ENCODE assay signal across 29 cellular contexts in the genomic region with DNA sequence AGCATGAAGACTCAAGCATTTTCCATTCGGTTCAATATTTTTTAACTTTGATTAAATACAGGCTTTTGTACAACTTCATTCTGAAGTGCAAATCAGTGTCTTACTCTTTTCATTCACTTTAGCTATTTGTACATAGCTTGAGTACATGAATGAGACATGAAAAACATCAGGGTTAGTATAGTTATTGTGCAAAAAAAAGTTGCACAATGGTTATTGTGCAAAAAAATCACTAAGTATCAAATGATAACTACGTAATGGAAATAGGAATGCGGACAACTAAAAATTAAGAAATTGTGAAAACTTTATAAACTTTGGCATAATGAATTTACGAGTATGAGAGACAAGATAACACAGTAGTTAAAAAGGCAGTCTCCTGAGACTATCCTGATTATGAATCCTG.
DNase-seq lines count a peak whose midpoint lies in the region; ATAC-seq, FAIRE-seq and TF ChIP-seq lines count a peak whose summit lies in the region.
"Had no signal": no experiment of that assay in that cellular context is flagged by ENCODE, and none has a peak within 500 bp of the region (broad histone marks: within the 10 kb centered on the region; RNA-seq: fewer than 3 reads in every experiment).

No MANE protein-coding gene starts in this region.

- intact Hi-C loops in HepG2 (cut with micrococcal nuclease; ENCODE audit: unreplicated experiment) (no loop called here), right lobe of liver (cut with DNase I) (no loop called here), IMR-90 (cut with micrococcal nuclease) (no loop called here), K562 (cut with micrococcal nuclease) (no loop called here)

- DNase-seq in HepG2 (ENCODE audit: low spot score) (no peak), right lobe of liver (no peak), IMR-90 (no peak), K562 (ENCODE audit: extremely low read depth in 1 of 4, low spot score in 3 of 4) (no peak), neural crest cell (ENCODE audit: low read depth, low spot score) (no peak), hepatic stellate cell (ENCODE audit: low spot score) (no peak), hepatocyte (ENCODE audit: low spot score) (no peak)
- DNase-seq: 8988T; ACHN; BE2C; C1 segment of cervical spinal cord; CD4-positive, alpha-beta memory T cell; CD4-positive, CD25-positive, alpha-beta regulatory T cell; CD8-positive, alpha-beta memory T cell; COR-L47; DMS 273 treated with DMSO at 0.1 percent for 48 hours; DMS153; DMS53; DMS79; DND-41; EL; GDM1 had no signal

- peak overlapping the region; percentile 4 for H3K27ac Mint-ChIP-seq in neural crest cell (ENCODE audit: unreplicated experiment)
- H3K27ac Mint-ChIP-seq: CD14-positive monocyte; CD4-positive, alpha-beta memory T cell; CD4-positive, CD25-positive, alpha-beta regulatory T cell; CD8-positive, alpha-beta memory T cell had no signal

- H3K4me3 ChIP-seq in HepG2 (replicated peaks in 1 of 3; ENCODE audit: insufficient read depth in 1 of 3, low read depth in 2 of 3, low read length in 3 of 3): no peak overlapping the region
- H3K4me3 ChIP-seq in right lobe of liver: no peak overlapping the region
- no peak overlapping the region for H3K4me3 ChIP-seq in IMR-90 (ENCODE audit: insufficient read depth, low read depth, low read length)
- no peak overlapping the region for H3K4me3 ChIP-seq in K562
- no peak overlapping the region for H3K4me3 ChIP-seq in hepatocyte
- H3K4me3 ChIP-seq: BLaER1, GM12878 had no signal

- no peaks in the 10 kb centered on the region for H3K36me3 ChIP-seq in HepG2 (replicated peaks in 1 of 2; ENCODE audit: control insufficient read depth in 1 of 2, insufficient read depth in 2 of 2, low read length in 2 of 2)
- H3K36me3 ChIP-seq in right lobe of liver: no peaks in the 10 kb centered on the region
- H3K36me3 ChIP-seq in IMR-90 (ENCODE audit: control insufficient read depth, insufficient read depth, low read length): no peaks in the 10 kb centered on the region
- no peaks in the 10 kb centered on the region for H3K36me3 ChIP-seq in K562 (ENCODE audit: control insufficient read depth, insufficient read depth, low read length)
- H3K36me3 ChIP-seq in hepatocyte (replicated peaks; ENCODE audit: insufficient read depth, low read depth): no peaks in the 10 kb centered on the region
- H3K36me3 ChIP-seq: BE2C, BLaER1 had no signal

- no peaks in the 10 kb centered on the region for H3K9me2 ChIP-seq in hepatocyte (replicated peaks; ENCODE audit: insufficient read depth)

- no peak overlapping the region for H2AFZ ChIP-seq in HepG2 (ENCODE audit: low read length)
- no peak overlapping the region for H2AFZ ChIP-seq in IMR-90 (replicated peaks; ENCODE audit: low read length, poor library complexity)
- H2AFZ ChIP-seq in K562 (ENCODE audit: low read depth, low read length): no peak overlapping the region
- no peak overlapping the region for H2AFZ ChIP-seq in hepatocyte

- H3K9me3 ChIP-seq in HepG2 (ENCODE audit: low read length) (no peaks in the 10 kb centered on the region), right lobe of liver (no peaks in the 10 kb centered on the region), IMR-90 (ENCODE audit: control insufficient read depth, insufficient read depth, low read length) (no peaks in the 10 kb centered on the region), K562 (replicated peaks; ENCODE audit: control insufficient read depth, insufficient read depth, low read depth, low read length) (no peaks in the 10 kb centered on the region), hepatocyte (ENCODE audit: low read depth) (no peaks in the 10 kb centered on the region)
- H3K9me3 ChIP-seq: BE2C, BLaER1 had no signal

- no peaks in the 10 kb centered on the region for H3K36me3 Mint-ChIP-seq in neural crest cell (ENCODE audit: low read depth)
- H3K36me3 Mint-ChIP-seq: CD14-positive monocyte; CD4-positive, alpha-beta memory T cell; CD4-positive, CD25-positive, alpha-beta regulatory T cell had no signal

- H3K4me2 ChIP-seq in HepG2 (ENCODE audit: low read depth, low read length): no peak overlapping the region
- no peak overlapping the region for H3K4me2 ChIP-seq in IMR-90 (ENCODE audit: low read depth, low read length)
- no peak overlapping the region for H3K4me2 ChIP-seq in K562 (ENCODE audit: insufficient read depth, low read length)
- H3K4me2 ChIP-seq in hepatocyte: no peak overlapping the region
- H3K4me2 ChIP-seq: BLaER1 had no signal

- no peak overlapping the region for H2AK9ac ChIP-seq in IMR-90 (replicated peaks; ENCODE audit: low read depth, low read length, poor library complexity)

- TF ChIP-seq RAD21 in HepG2 (CRISPR knock-in tag; IDR thresholded peaks at IDR 0.05) (no peak), IMR-90 (IDR thresholded peaks at IDR 0.05; ENCODE audit: low read length) (no peak), K562 (CRISPR knock-in tag; conservative IDR thresholded peaks at IDR 0.05 in 1 of 2, IDR thresholded peaks at IDR 0.05 in 1 of 2) (no peak)

- no peak overlapping the region for H3K14ac ChIP-seq in IMR-90 (replicated peaks; ENCODE audit: low read depth, low read length)

- dilution Hi-C loops in IMR-90 (cut with HindIII; ENCODE audit: low sequenced_read_pairs, unreplicated experiment): no loop called here

- H3K4me1 ChIP-seq in HepG2 (ENCODE audit: insufficient read depth, low read length) (peaks cover 10% of the 10 kb centered on the region), right lobe of liver (no peaks in the 10 kb centered on the region), IMR-90 (ENCODE audit: control insufficient read depth, insufficient read depth, low read length) (no peaks in the 10 kb centered on the region), K562 (replicated peaks in 1 of 2; ENCODE audit: control insufficient read depth in 2 of 2, insufficient read depth in 2 of 2, low read length in 2 of 2) (no peaks in the 10 kb centered on the region; a peak in 1 of 5 replicates), hepatocyte (ENCODE audit: insufficient read depth) (no peaks in the 10 kb centered on the region)
- H3K4me1 ChIP-seq: BE2C, BLaER1 had no signal

- CTCF ChIA-PET in HepG2 (lab: Yijun Ruan, JAX; ENCODE audit: low intra/inter-chr PET ratio, low total read pairs) (no interaction called here), IMR-90 (lab: Yijun Ruan, JAX) (no interaction called here), K562 (lab: Yijun Ruan, JAX; ENCODE audit: low intra/inter-chr PET ratio) (no interaction called here)

- no peak overlapping the region for H2BK5ac ChIP-seq in IMR-90 (ENCODE audit: low read depth, low read length, poor library complexity, severe bottlenecking)

- no peak for ATAC-seq in HepG2
- ATAC-seq in right lobe of liver: no peak
- no peak for ATAC-seq in IMR-90 (ENCODE audit: low read depth)
- ATAC-seq in K562: no peak
- ATAC-seq in HG02759 (IDR thresholded peaks at IDR 0.05; ENCODE audit: unreplicated experiment): no peak
- ATAC-seq: GM12878 had no signal

- no peaks in the 10 kb centered on the region for H3K9me1 ChIP-seq in IMR-90 (ENCODE audit: insufficient read depth, low read length)
- no peaks in the 10 kb centered on the region for H3K9me1 ChIP-seq in K562 (ENCODE audit: control insufficient read depth, insufficient read depth, low read length)

- BruUV-seq in HepG2 (replicated peaks; lab: Mats Ljungman, UMichigan): no TSS peak
- no TSS peak for BruUV-seq in IMR-90 (replicated peaks; lab: Mats Ljungman, UMichigan)
- no TSS peak for BruUV-seq in K562 (replicated peaks; lab: Mats Ljungman, UMichigan)

- H3K27me3 Mint-ChIP-seq in neural crest cell (ENCODE audit: low read depth): no peaks in the 10 kb centered on the region
- H3K27me3 Mint-ChIP-seq: CD4-positive, CD25-positive, alpha-beta regulatory T cell had no signal

- POLR2A ChIA-PET in HepG2 (lab: Yijun Ruan, JAX): no interaction called here
- POLR2A ChIA-PET in IMR-90 (lab: Charles Lee; ENCODE audit: unreplicated experiment): no interaction called here
- POLR2A ChIA-PET in K562 (lab: Yijun Ruan, JAX): no interaction called here

- no peak overlapping the region for H4K8ac ChIP-seq in IMR-90 (ENCODE audit: low read depth in 2 of 2, low read length in 2 of 2)

- no peaks in the 10 kb centered on the region for H3K79me1 ChIP-seq in IMR-90 (ENCODE audit: low read depth in 1 of 2, low read length in 2 of 2)

- FAIRE-seq in HepG2 (lab: Jason Lieb, UNC): no peak
- no peak for FAIRE-seq in K562 (lab: Jason Lieb, UNC)
- FAIRE-seq: A204.1, GM12878, GM12892, GM18507 had no signal

- no peak overlapping the region for H2BK120ac ChIP-seq in IMR-90 (ENCODE audit: low read depth, low read length)

- H3K27ac ChIP-seq in HepG2 (ENCODE audit: extremely low read length, insufficient read depth, low read length) (no peak overlapping the region), right lobe of liver (no peak overlapping the region), IMR-90 (ENCODE audit: insufficient read depth, low read length) (no peak overlapping the region), K562 (ENCODE audit: extremely low read depth, low read depth, low read length) (no peak overlapping the region), hepatocyte (no peak overlapping the region)
- H3K27ac ChIP-seq: BLaER1 had no signal

- no peak overlapping the region for H2BK15ac ChIP-seq in IMR-90 (ENCODE audit: low read depth, low read length)

- H3K79me2 ChIP-seq in HepG2 (ENCODE audit: insufficient read depth, low read length) (no peaks in the 10 kb centered on the region), K562 (ENCODE audit: control insufficient read depth, insufficient read depth, low read length) (no peaks in the 10 kb centered on the region), hepatocyte (no peaks in the 10 kb centered on the region)

- no peak for TF ChIP-seq EP300 in HepG2 (IDR thresholded peaks at IDR 0.05; ENCODE audit: low read depth in 2 of 2, low read length in 2 of 2)
- no peak for TF ChIP-seq EP300 in HepG2 (CRISPR knock-in tag; IDR thresholded peaks at IDR 0.05; ENCODE audit: borderline replicate concordance)
- no peak for TF ChIP-seq EP300 in K562 (IDR thresholded peaks at IDR 0.05; ENCODE audit: low read length)

- H2AK5ac ChIP-seq in IMR-90 (ENCODE audit: low read depth, low read length): no peak overlapping the region

- no peak overlapping the region for H3K4ac ChIP-seq in IMR-90 (ENCODE audit: low read depth, low read length)

- H3K27me3 ChIP-seq in HepG2 (ENCODE audit: control insufficient read depth in 1 of 2, insufficient read depth in 2 of 2, low read length in 2 of 2) (no peaks in the 10 kb centered on the region), right lobe of liver (no peaks in the 10 kb centered on the region), IMR-90 (ENCODE audit: control insufficient read depth, insufficient read depth, low read length) (no peaks in the 10 kb centered on the region), K562 (ENCODE audit: control insufficient read depth in 2 of 2, insufficient read depth in 2 of 2, low read length in 2 of 2) (no peaks in the 10 kb centered on the region), hepatocyte (no peaks in the 10 kb centered on the region)
- H3K27me3 ChIP-seq: BE2C, BLaER1 had no signal

- no peaks in the 10 kb centered on the region for H4K20me1 ChIP-seq in HepG2 (ENCODE audit: insufficient read depth, low read length)
- no peaks in the 10 kb centered on the region for H4K20me1 ChIP-seq in IMR-90 (ENCODE audit: insufficient read depth, low read length)
- no peaks in the 10 kb centered on the region for H4K20me1 ChIP-seq in K562 (replicated peaks; ENCODE audit: control insufficient read depth, insufficient read depth, low read length)
- no peaks in the 10 kb centered on the region for H4K20me1 ChIP-seq in hepatocyte (ENCODE audit: insufficient read depth, poor library complexity, severe bottlenecking)
- H4K20me1 ChIP-seq: BLaER1 had no signal

- H3K9me3 Mint-ChIP-seq in neural crest cell: peaks cover under 1% of the 10 kb centered on the region

- no peak overlapping the region for H2BK20ac ChIP-seq in IMR-90 (ENCODE audit: low read depth, low read length)

- no peak for TF ChIP-seq CTCF in HepG2 (CRISPR knock-in tag; IDR thresholded peaks at IDR 0.05)
- no peak for TF ChIP-seq CTCF in right lobe of liver (IDR thresholded peaks at IDR 0.05)
- TF ChIP-seq CTCF in IMR-90 (conservative IDR thresholded peaks at IDR 0.05; ENCODE audit: low read depth, low read length): no peak
- TF ChIP-seq CTCF in K562 (IDR thresholded peaks at IDR 0.05 in 2 of 3, conservative IDR thresholded peaks at IDR 0.05 in 1 of 3; ENCODE audit: insufficient read depth in 2 of 3, low read depth in 1 of 3, low read length in 3 of 3): no peak
- no peak for TF ChIP-seq CTCF in neural crest cell (conservative IDR thresholded peaks at IDR 0.05)
- no peak for TF ChIP-seq CTCF in hepatocyte (IDR thresholded peaks at IDR 0.05; ENCODE audit: poor library complexity)

- in situ Hi-C loops in HepG2 (cut with HindIII; ENCODE audit: extremely low pct_ligation_motif_present, low pct_unique_long_range_greater_than_20kb): no loop called here
- in situ Hi-C loops in IMR-90 (cut with MboI; ENCODE audit: low sequenced_read_pairs): no loop called here
- in situ Hi-C loops in K562 (cut with MboI): no loop called here

- H4K91ac ChIP-seq in IMR-90 (ENCODE audit: insufficient read depth, low read depth, low read length): no peak overlapping the region

- no peak overlapping the region for H3K9ac ChIP-seq in HepG2 (ENCODE audit: insufficient read depth, low read depth, low read length)
- no peak overlapping the region for H3K9ac ChIP-seq in IMR-90 (ENCODE audit: low read depth, low read length)
- H3K9ac ChIP-seq in K562 (ENCODE audit: insufficient read depth in 1 of 2, low read depth in 2 of 2, low read length in 2 of 2): no peak overlapping the region
- H3K9ac ChIP-seq: BLaER1 had no signal

- TF ChIP-seq POLR2A in HepG2 (IDR thresholded peaks at IDR 0.05; ENCODE audit: insufficient read depth in 1 of 2, low read depth in 2 of 2, low read length in 2 of 2) (no peak), right lobe of liver (IDR thresholded peaks at IDR 0.05) (no peak), IMR-90 (IDR thresholded peaks at IDR 0.05; ENCODE audit: low read depth, low read length) (no peak), K562 (conservative IDR thresholded peaks at IDR 0.05) (no peak)

- H3K56ac ChIP-seq in IMR-90 (ENCODE audit: extremely low read depth, insufficient read depth, low read length): no peak overlapping the region

- H3K4me3 Mint-ChIP-seq in neural crest cell: no peak overlapping the region
- H3K4me3 Mint-ChIP-seq: CD14-positive monocyte; CD4-positive, alpha-beta memory T cell; CD4-positive, CD25-positive, alpha-beta regulatory T cell; CD8-positive, alpha-beta memory T cell had no signal

- H3K23ac ChIP-seq in IMR-90 (ENCODE audit: low read depth, low read length): no peak overlapping the region

- H3K4me1 Mint-ChIP-seq in neural crest cell: no peaks in the 10 kb centered on the region
- H3K4me1 Mint-ChIP-seq: CD14-positive monocyte; CD4-positive, alpha-beta memory T cell; CD4-positive, CD25-positive, alpha-beta regulatory T cell; CD8-positive, alpha-beta memory T cell had no signal

- H3K18ac ChIP-seq in IMR-90 (ENCODE audit: low read depth, low read length): no peak overlapping the region

- H4K5ac ChIP-seq in IMR-90 (ENCODE audit: low read depth, low read length): no peak overlapping the region

- WGBS in HepG2 (ENCODE audit: low lambda C conversion rate): 51% methylated on average over 4 of the region's 4 CpGs
- 51% methylated on average over 4 of the region's 4 CpGs for WGBS in right lobe of liver (ENCODE audit: insufficient coverage, low coverage, low lambda C conversion rate, missing lambda C conversion rate)
- WGBS in IMR-90 (ENCODE audit: extremely low coverage in 2 of 2, insufficient read length in 1 of 2), 2 experiments: no CpG with 5 or more reads among the region's 4 CpGs
- 14% methylated on average over 4 of the region's 4 CpGs for WGBS in K562 (ENCODE audit: insufficient coverage, low coverage, missing lambda C conversion rate)
- WGBS in hepatocyte (ENCODE audit: low lambda C conversion rate, missing lambda C conversion rate): 91% methylated on average over 4 of the region's 4 CpGs
